9 cellular contexts compared by ENCODE assay signal in the genomic region with DNA sequence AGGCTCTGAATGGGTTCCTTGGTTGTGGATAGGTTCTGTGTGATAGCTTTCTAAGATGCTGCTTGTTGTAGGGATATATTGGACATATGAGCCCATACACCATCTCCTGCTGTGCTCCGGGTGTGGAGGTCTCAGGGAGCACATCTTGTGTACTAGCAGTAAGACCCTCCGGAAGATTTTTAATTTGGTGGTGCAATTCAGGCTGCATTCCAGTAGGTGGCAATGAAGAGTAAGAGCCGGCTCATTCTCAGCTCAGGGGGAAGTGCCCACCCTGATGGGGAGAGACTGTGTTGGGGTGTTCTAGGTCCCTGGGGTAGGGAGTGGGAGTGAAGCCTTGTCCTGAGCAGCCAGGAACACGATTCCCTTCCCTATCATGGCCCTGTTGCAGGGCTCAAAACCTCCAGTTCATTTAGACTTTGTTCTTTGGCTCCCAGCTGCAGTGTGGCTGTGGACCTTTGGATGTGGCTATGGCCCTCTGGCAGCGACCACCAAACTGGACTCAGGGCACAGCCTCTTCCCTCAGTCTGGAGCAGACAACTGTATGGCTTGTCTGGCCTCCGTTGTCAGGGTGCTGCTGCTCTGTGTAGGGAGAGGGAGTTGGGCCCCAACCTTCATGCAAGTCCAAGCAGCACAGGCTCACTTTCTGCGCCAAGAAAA.
A peak's percentile ranks its signal among the peaks of the same experiment; 100 is the strongest.
DNase-seq lines count a peak whose midpoint lies in the region; TF ChIP-seq lines count a peak whose summit lies in the region.
"Had no signal": no experiment of that assay in that cellular context is flagged by ENCODE, and none has a peak within 500 bp of the region (broad histone marks: within the 10 kb centered on the region; RNA-seq: fewer than 3 reads in every experiment).

No MANE protein-coding gene starts in this region.

- H3K27ac ChIP-seq in suprapubic skin (no peak overlapping the region), right atrium auricular region (no peak overlapping the region)

- no peak for TF ChIP-seq POLR2A in suprapubic skin (IDR thresholded peaks at IDR 0.05)

- H3K4me3 ChIP-seq in LNCaP clone FGC (ENCODE audit: low read depth, low read length) (no peak overlapping the region), suprapubic skin (no peak overlapping the region), right atrium auricular region (no peak overlapping the region)

- H3K9me3 ChIP-seq in suprapubic skin (no peaks in the 10 kb centered on the region), right atrium auricular region (no peaks in the 10 kb centered on the region)

- H3K27me3 ChIP-seq in suprapubic skin (no peaks in the 10 kb centered on the region), right atrium auricular region (no peaks in the 10 kb centered on the region)

- 46% methylated on average over 6 of the region's 7 CpGs for WGBS in suprapubic skin

- DNase-seq in activated T-cell treated with anti-CD3 and anti-CD28 coated beads, Interleukin-2, amount 50 U/mL, for 48 hours = peak; percentile 23 to 30
- no peak for DNase-seq in activated T-cell treated with anti-CD3 and anti-CD28 coated beads, Interleukin-2, amount 50 U/mL, for 24 hours
- no peak for DNase-seq in LNCaP clone FGC (ENCODE audit: low read depth)
- DNase-seq in ecto neural progenitor cell (ENCODE audit: low spot score) = peak; percentile 49
- peak; percentile 1 for DNase-seq in renal cortical epithelial cell (ENCODE audit: low read depth)
- DNase-seq in suprapubic skin (ENCODE audit: low spot score in 2 of 2) = no peak
- DNase-seq in GF-D8 (lab: John Stamatoyannopoulos, UW) = no peak
- no peak for DNase-seq in right atrium auricular region (ENCODE audit: low spot score)

- H3K4me1 ChIP-seq in suprapubic skin (no peaks in the 10 kb centered on the region), right atrium auricular region (no peaks in the 10 kb centered on the region)

- H3K36me3 ChIP-seq in suprapubic skin = no peaks in the 10 kb centered on the region
- no peaks in the 10 kb centered on the region for H3K36me3 ChIP-seq in right atrium auricular region

- no peak overlapping the region for H3K4me3 Mint-ChIP-seq in activated T-cell treated with anti-CD3 and anti-CD28 coated beads, Interleukin-2, amount 50 U/mL, for 24 hours
- H3K4me3 Mint-ChIP-seq: activated naive CD8-positive, alpha-beta T cell had no signal

- peak; percentile 69 for TF ChIP-seq CTCF in LNCaP clone FGC (IDR thresholded peaks at IDR 0.05; ENCODE audit: control insufficient read depth, extremely low read depth, insufficient read depth)
- peak in 1 of 2 donors; percentile 38 for TF ChIP-seq CTCF in suprapubic skin (IDR thresholded peaks at IDR 0.05)
- peak in 1 of 2 donors; percentile 74 for TF ChIP-seq CTCF in right atrium auricular region (IDR thresholded peaks at IDR 0.05)

- no peak for TF ChIP-seq EP300 in suprapubic skin (IDR thresholded peaks at IDR 0.05)

- H3K4me1 Mint-ChIP-seq in activated T-cell treated with anti-CD3 and anti-CD28 coated beads, Interleukin-2, amount 50 U/mL, for 24 hours (ENCODE audit: low read depth) = no peaks in the 10 kb centered on the region

- no peak overlapping the region for H3K27ac Mint-ChIP-seq in activated T-cell treated with anti-CD3 and anti-CD28 coated beads, Interleukin-2, amount 50 U/mL, for 24 hours
- H3K27ac Mint-ChIP-seq: activated naive CD8-positive, alpha-beta T cell had no signal

- no peaks in the 10 kb centered on the region for H3K36me3 Mint-ChIP-seq in activated T-cell treated with anti-CD3 and anti-CD28 coated beads, Interleukin-2, amount 50 U/mL, for 24 hours (ENCODE audit: low read depth)
- H3K36me3 Mint-ChIP-seq: activated naive CD8-positive, alpha-beta T cell had no signal

- no peaks in the 10 kb centered on the region for H3K9me3 Mint-ChIP-seq in activated T-cell treated with anti-CD3 and anti-CD28 coated beads, Interleukin-2, amount 50 U/mL, for 24 hours

- peaks cover 13% of the 10 kb centered on the region for H3K27me3 Mint-ChIP-seq in activated T-cell treated with anti-CD3 and anti-CD28 coated beads, Interleukin-2, amount 50 U/mL, for 24 hours

Comparison
In these comparisons a context has a peak if more than half of its experiments do, and no peak if none do; other contexts are left out.
1. DNase-seq: peak in activated T-cell treated with anti-CD3 and anti-CD28 coated beads, Interleukin-2, amount 50 U/mL, for 48 hours (2 of 2), ecto neural progenitor cell (single experiment) and renal cortical epithelial cell (single experiment); none in activated T-cell treated with anti-CD3 and anti-CD28 coated beads, Interleukin-2, amount 50 U/mL, for 24 hours (single experiment), LNCaP clone FGC (single experiment), suprapubic skin (0 of 2), GF-D8 (single experiment) and right atrium auricular region (single experiment).